21 cellular contexts compared by ENCODE assay signal in genomic region chr7:38760226-38760625, GRCh38.
"Had no signal": no experiment of that assay in that cellular context is flagged by ENCODE, and none has a peak within 500 bp of the region (broad histone marks: within the 10 kb centered on the region; RNA-seq: fewer than 3 reads in every experiment).

No MANE protein-coding gene starts in this region.

- H3K4me3 Mint-ChIP-seq: IgD-negative memory B cell had no signal

- H3K27me3 Mint-ChIP-seq: IgD-negative memory B cell had no signal

- ATAC-seq: K562 had no signal

- H3K4me3 ChIP-seq: K562, SJSA1, SK-N-MC had no signal

- H3K4me2 ChIP-seq: KMS-11 had no signal

- H3K27ac Mint-ChIP-seq: IgD-negative memory B cell had no signal

- H3K4me1 Mint-ChIP-seq: IgD-negative memory B cell had no signal

- H3K27me3 ChIP-seq: SJSA1 had no signal

- H3K27ac ChIP-seq: KMS-11, SJSA1, SK-N-MC had no signal

- H3K4me1 ChIP-seq: SJSA1 had no signal

- DNase-seq: Kasumi-1, MM.1S, NCI-H1092 treated with DMSO at 0.1 percent for 48 hours, NCI-H1436, NCI-H187, NCI-H2029, NCI-H2081 treated with DMSO at 0.1 percent for 48 hours, NCI-H2171, NCI-H345, NCI-H446 treated with DMSO at 0.1 percent for 48 hours, NCI-H524, NCI-H526 treated with DMSO at 0.1 percent for 48 hours, NCI-H774, Right ventricle myocardium superior, RPMI8226, SIG-M5 had no signal

- H3K9me3 Mint-ChIP-seq: IgD-negative memory B cell had no signal
